In the genomic region with DNA sequence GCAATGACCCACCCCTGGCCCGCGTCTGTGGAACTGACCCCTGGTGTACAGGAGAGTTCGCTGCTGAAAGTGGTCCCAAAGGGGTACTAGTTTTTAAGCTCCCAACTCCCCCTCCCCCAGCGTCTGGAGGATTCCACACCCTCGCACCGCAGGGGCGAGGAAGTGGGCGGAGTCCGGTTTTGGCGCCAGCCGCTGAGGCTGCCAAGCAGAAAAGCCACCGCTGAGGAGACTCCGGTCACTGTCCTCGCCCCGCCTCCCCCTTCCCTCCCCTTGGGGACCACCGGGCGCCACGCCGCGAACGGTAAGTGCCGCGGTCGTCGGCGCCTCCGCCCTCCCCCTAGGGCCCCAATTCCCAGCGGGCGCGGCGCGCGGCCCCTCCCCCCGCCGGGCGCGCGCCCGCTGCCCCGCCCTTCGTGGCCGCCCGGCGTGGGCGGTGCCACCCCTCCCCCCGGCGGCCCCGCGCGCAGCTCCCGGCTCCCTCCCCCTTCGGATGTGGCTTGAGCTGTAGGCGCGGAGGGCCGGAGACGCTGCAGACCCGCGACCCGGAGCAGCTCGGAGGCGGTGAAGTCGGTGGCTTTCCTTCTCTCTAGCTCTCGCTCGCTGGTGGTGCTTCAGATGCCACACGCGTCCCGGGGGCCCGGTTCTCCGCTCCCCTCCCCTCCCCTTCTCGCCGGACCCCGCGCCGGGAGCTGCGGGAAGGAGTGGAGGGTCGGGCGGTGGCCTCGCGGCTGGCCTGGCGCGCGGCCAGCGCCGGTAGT, we compare ENCODE assay signal across 8 cellular contexts. TPM values are rescaled to one million over a fixed set of nuclear protein-coding genes. Genes with fewer than 3 reads are reported as not detected.
DNase-seq lines count a peak whose midpoint lies in the region; ATAC-seq and TF ChIP-seq lines count a peak whose summit lies in the region.

Gene CBX3, plus strand, starts transcription at position 485 of the 758 bp plus-strand sequence. CDS start 1,254 bp downstream, outside the sequence.

- peak within 1 kb of the TSS; percentile 99 to 100 for H3K4me3 Mint-ChIP-seq in CD14-positive monocyte

- DNase-seq in CD14-positive monocyte (ENCODE audit: low spot score) (peak; percentile 80), NCI-H82 (lab: John Stamatoyannopoulos, UW) (peak; percentile 98), dorsolateral prefrontal cortex (peak; percentile 67 to 87 (median 76)), right lobe of liver (peak; percentile 92 to 94 (median 94))
- DNase-seq in activated CD4-positive, alpha-beta T cell treated with anti-CD3 and anti-CD28 coated beads, Interleukin-2, amount 50 U/mL, for 48 hours, result peak; percentile 95 to 96
- DNase-seq in stimulated activated CD4-positive, alpha-beta T cell treated with anti-CD3 and anti-CD28 coated beads, Interleukin-4, amount 100 ng/mL, for 4 hours, result peak; percentile 79 to 82

- peaks cover 0 to 6% (median 2%) of the 10 kb centered on the region in 7 donors for H3K9me3 Mint-ChIP-seq in CD14-positive monocyte

- H3K27me3 ChIP-seq in dorsolateral prefrontal cortex (no peaks in the 10 kb centered on the region), right lobe of liver (no peaks in the 10 kb centered on the region)

- H3K27ac ChIP-seq in dorsolateral prefrontal cortex (peak within 1 kb of the TSS; percentile 98 to 100 (median 100)), right lobe of liver (peak within 1 kb of the TSS; percentile 97 to 100 (median 100))

- peak; percentile 52 for ATAC-seq in GM19397 (IDR thresholded peaks at IDR 0.05; ENCODE audit: unreplicated experiment)
- ATAC-seq in HG03558 (IDR thresholded peaks at IDR 0.05; ENCODE audit: extremely low read depth, unreplicated experiment), result peak; percentile 24
- peak; percentile 57 to 72 (median 61) for ATAC-seq in right lobe of liver

- peaks cover 30 to 36% of the 10 kb centered on the region in 2 donors for H3K36me3 Mint-ChIP-seq in CD14-positive monocyte

- no peaks in the 10 kb centered on the region for H3K9me3 ChIP-seq in right lobe of liver

- H3K4me1 ChIP-seq in right lobe of liver, result peaks cover 0 to 44% (median 11%) of the 10 kb centered on the region in 4 donors

- H3K36me3 ChIP-seq in right lobe of liver, result peaks cover 0 to 20% (median 12%) of the 10 kb centered on the region in 4 donors

- TF ChIP-seq CTCF in CD14-positive monocyte (IDR thresholded peaks at IDR 0.05), result no peak
- TF ChIP-seq CTCF in dorsolateral prefrontal cortex (IDR thresholded peaks at IDR 0.05 in 54 of 56, conservative IDR thresholded peaks at IDR 0.05 in 2 of 56; ENCODE audit: low read depth in 1 of 56, partially characterized antibody in 56 of 56), result peak in 1 of 56 donors; percentile 5
- TF ChIP-seq CTCF in right lobe of liver (IDR thresholded peaks at IDR 0.05), result no peak

- peaks cover 0 to 4% (median 2%) of the 10 kb centered on the region in 3 donors for H3K27me3 Mint-ChIP-seq in CD14-positive monocyte (ENCODE audit: low read depth in 3 of 3)

- peak within 1 kb of the TSS; percentile 92 to 100 (median 100) for H3K27ac Mint-ChIP-seq in CD14-positive monocyte

- H3K4me3 ChIP-seq in dorsolateral prefrontal cortex, result peak within 1 kb of the TSS; percentile 72 to 100 (median 96)
- peak within 1 kb of the TSS; percentile 88 to 96 (median 88) for H3K4me3 ChIP-seq in right lobe of liver

- peaks cover 43% of the 10 kb centered on the region for H3K4me1 Mint-ChIP-seq in CD14-positive monocyte

- intact Hi-C loops in CD14-positive monocyte (cut with micrococcal nuclease), result loop anchor here (5.0 to 10.0 kb wide), 4 partner anchors 91 to 307 kb away; partner anchors contain the start of gene SNX10 (in 1 of the 2)
- intact Hi-C loops in dorsolateral prefrontal cortex (cut with DNase I), result loop anchor here (2.0 to 10.0 kb wide), 5 partner anchors 91 to 166 kb away; partner anchors contain the start of gene SNX10 (in 1 of the 2)
- intact Hi-C loops in right lobe of liver (cut with DNase I), result no loop called here

- peak; percentile 77 for TF ChIP-seq POLR2A in right lobe of liver (IDR thresholded peaks at IDR 0.05)

- 1% methylated on average over 10 of the region's 84 CpGs for WGBS in right lobe of liver (ENCODE audit: insufficient coverage, low coverage, low lambda C conversion rate, missing lambda C conversion rate)

RNA-seq across cellular contexts. Expression of gene CBX3, which starts in this region (rescaled TPM):
- polyA plus RNA-seq in CD14-positive monocyte, result 10 to 100 TPM; 63.7 to 78.1 TPM
- total RNA-seq in dorsolateral prefrontal cortex, result 10 to 100 TPM; 51.7 to 92.1 (median 75.3) TPM
- 10 to 100 TPM; 26.4 to 42.1 (median 40.5) TPM for total RNA-seq in right lobe of liver

Comparison
In these comparisons a context has a peak if more than half of its experiments do, and no peak if none do; other contexts are left out.
1. Peak in every context shown above with its lines: DNase-seq, ATAC-seq, H3K4me3 ChIP-seq and H3K27ac ChIP-seq.
2. intact Hi-C loops: an anchor here in CD14-positive monocyte (5.0 to 10.0 kb wide) and dorsolateral prefrontal cortex (2.0 to 10.0 kb wide); none called in right lobe of liver.